ENCODE assay signal across 8 cellular contexts in genomic region chr1:36248250-36248894, GRCh38. TPM values are rescaled to one million over a fixed set of nuclear protein-coding genes. Genes with fewer than 3 reads are reported as not detected.
DNase-seq lines count a peak whose midpoint lies in the region; ATAC-seq and TF ChIP-seq lines count a peak whose summit lies in the region.

No MANE protein-coding gene starts in this region.

- peaks cover 24% of the 10 kb centered on the region; the same call in 1 of the 2 replicates for H4K20me1 ChIP-seq in MM.1S (ENCODE audit: insufficient read depth, low read length)

- H3K9me2 ChIP-seq in MM.1S (replicated peaks; ENCODE audit: insufficient read depth, low read length), result no peaks in the 10 kb centered on the region

- no peaks in the 10 kb centered on the region for H3F3A ChIP-seq in MM.1S (ENCODE audit: insufficient read depth, low read length)

- H3K36me3 ChIP-seq in thoracic aorta, result peaks cover 5% of the 10 kb centered on the region
- H3K36me3 ChIP-seq in MM.1S (replicated peaks; ENCODE audit: insufficient read depth, low read length), result no peaks in the 10 kb centered on the region

- CTCF ChIA-PET in activated B cell treated with CpG ODN at 0.5 μM for 24 hours (lab: Charles Lee), result no interaction called here

- peaks cover 92% of the 10 kb centered on the region for H3K79me2 ChIP-seq in MM.1S (ENCODE audit: low read length)

- H3K9ac ChIP-seq in MM.1S (ENCODE audit: low read length), result no peak overlapping the region

- intact Hi-C loops in activated B cell treated with CpG ODN at 0.5 μM for 24 hours (cut with micrococcal nuclease), result no loop called here
- intact Hi-C loops in right cardiac atrium (cut with DNase I), result no loop called here

- ATAC-seq in activated B cell treated with CpG ODN at 0.5 μM for 24 hours (ENCODE audit: low read depth) (no peak), right cardiac atrium (peak; percentile 83 to 91), thoracic aorta (ENCODE audit: insufficient number of reproducible peaks, low FRiP score, low read depth) (peak; percentile 77)

- WGBS in right cardiac atrium, result 50% methylated on average over 4 of the region's 4 CpGs

- no peak overlapping the region for H3K27ac ChIP-seq in right cardiac atrium (ENCODE audit: low read length)
- H3K27ac ChIP-seq in thoracic aorta, result peak overlapping the region; percentile 49 to 82
- H3K27ac ChIP-seq in MM.1S (ENCODE audit: low read length), result no peak overlapping the region

- no peaks in the 10 kb centered on the region for H3K27me3 Mint-ChIP-seq in activated B cell treated with CpG ODN at 0.5 μM for 24 hours

- POLR2A ChIA-PET in activated B cell treated with CpG ODN at 0.5 μM for 24 hours (lab: Charles Lee), result interaction anchor here (1.3 kb wide), 1 partner anchor 24 kb away, joined by 3 read pairs; the partner anchor contains the start of gene THRAP3

- no peak overlapping the region for H2AFZ ChIP-seq in MM.1S (ENCODE audit: low read length)

- DNase-seq in SIG-M5 treated with dmso at 0.1 percent for 504 hours (lab: John Stamatoyannopoulos, UW; ENCODE audit: unreplicated experiment) (peak; percentile 68), SIG-M5 (lab: John Stamatoyannopoulos, UW) (no peak), activated B cell treated with CpG ODN at 0.5 μM for 24 hours (no peak), right cardiac atrium (peak in 2 of 3 donors; percentile 71 to 75), thoracic aorta (ENCODE audit: low spot score) (peak; percentile 72), MM.1S (no peak), cortex of kidney (lab: John Stamatoyannopoulos, UW) (no peak), T-helper 9 cell (no peak)

- no peaks in the 10 kb centered on the region for H3K9me3 Mint-ChIP-seq in activated B cell treated with CpG ODN at 0.5 μM for 24 hours

- no peak overlapping the region for H3K4me2 ChIP-seq in MM.1S (ENCODE audit: low read depth, low read length)

- no peak overlapping the region for H3K4me3 Mint-ChIP-seq in activated B cell treated with CpG ODN at 0.5 μM for 24 hours

- no peak overlapping the region for H3K4me3 ChIP-seq in right cardiac atrium (ENCODE audit: low read length)
- no peak overlapping the region for H3K4me3 ChIP-seq in thoracic aorta
- no peak overlapping the region for H3K4me3 ChIP-seq in MM.1S (ENCODE audit: low read length)

- peaks cover 46% of the 10 kb centered on the region for H3K36me3 Mint-ChIP-seq in activated B cell treated with CpG ODN at 0.5 μM for 24 hours (ENCODE audit: low read depth)

- TF ChIP-seq CTCF in activated B cell treated with CpG ODN at 0.5 μM for 24 hours (IDR thresholded peaks at IDR 0.05) (no peak), thoracic aorta (IDR thresholded peaks at IDR 0.05) (no peak), MM.1S (IDR thresholded peaks at IDR 0.05; ENCODE audit: low read length) (no peak)

- H3K4me1 Mint-ChIP-seq in activated B cell treated with CpG ODN at 0.5 μM for 24 hours, result peaks cover 60% of the 10 kb centered on the region

- peak overlapping the region; percentile 24 for H3K27ac Mint-ChIP-seq in activated B cell treated with CpG ODN at 0.5 μM for 24 hours

- H3K4me1 ChIP-seq in right cardiac atrium (ENCODE audit: control insufficient read depth, insufficient read depth, low read length) (peaks cover 9% of the 10 kb centered on the region), thoracic aorta (ENCODE audit: control insufficient read depth in 1 of 2, low read depth in 2 of 2) (peaks cover 58 to 74% of the 10 kb centered on the region in 2 donors), MM.1S (ENCODE audit: low read length) (no peaks in the 10 kb centered on the region)

- no peaks in the 10 kb centered on the region for H3K27me3 ChIP-seq in right cardiac atrium (ENCODE audit: control insufficient read depth, insufficient read depth)
- H3K27me3 ChIP-seq in thoracic aorta (replicated peaks; ENCODE audit: insufficient read depth), result no peaks in the 10 kb centered on the region
- no peaks in the 10 kb centered on the region for H3K27me3 ChIP-seq in MM.1S (replicated peaks; ENCODE audit: insufficient read depth, low read length)

- no peaks in the 10 kb centered on the region for H3K9me3 ChIP-seq in right cardiac atrium (ENCODE audit: control insufficient read depth, low read length)
- H3K9me3 ChIP-seq in thoracic aorta, result no peaks in the 10 kb centered on the region
- H3K9me3 ChIP-seq in MM.1S (replicated peaks; ENCODE audit: insufficient read depth, low read length), result no peaks in the 10 kb centered on the region

RNA-seq across cellular contexts. Expression of gene THRAP3, which starts 24.1 kb away (rescaled TPM):
- total RNA-seq in activated B cell treated with CpG ODN at 0.5 μM for 24 hours, result 142 and 145 TPM in 2 replicates
- total RNA-seq in right cardiac atrium, result 10 to 100 TPM; 66.3 to 85.5 (median 77.3) TPM
- 32.6 TPM for polyA plus RNA-seq in right cardiac atrium
- total RNA-seq in thoracic aorta, result 100 to 1,000 TPM in 1 of 2 donors, 10 to 100 TPM in 1; 49.3 to 111 TPM

RNA-seq across cellular contexts. Expression of gene SH3D21, which starts 57.8 kb away (rescaled TPM):
- total RNA-seq in activated B cell treated with CpG ODN at 0.5 μM for 24 hours, result 9.9 and 11.5 TPM in 2 replicates
- total RNA-seq in right cardiac atrium, result 1 to 10 TPM; 2.5 to 4.7 (median 4.2) TPM
- 3.5 TPM for polyA plus RNA-seq in right cardiac atrium
- 1 to 10 TPM; 3.9 to 5.6 TPM for total RNA-seq in thoracic aorta

Comparison
In these comparisons a context has a peak if more than half of its experiments do, and no peak if none do; other contexts are left out.
1. DNase-seq: peak in SIG-M5 treated with dmso at 0.1 percent for 504 hours (single experiment), right cardiac atrium (2 of 3) and thoracic aorta (single experiment); none in SIG-M5 (single experiment), activated B cell treated with CpG ODN at 0.5 μM for 24 hours (single experiment), MM.1S (single experiment), cortex of kidney (single experiment) and T-helper 9 cell (single experiment).
2. H3K27ac ChIP-seq: peak in thoracic aorta (2 of 2); none in right cardiac atrium (single experiment) and MM.1S (single experiment).